25 cellular contexts compared by ENCODE assay signal in genomic region chr2:240200230-240201051, GRCh38. TPM values are rescaled to one million over a fixed set of nuclear protein-coding genes. Genes with fewer than 3 reads are reported as not detected.
DNase-seq lines count a peak whose midpoint lies in the region; ATAC-seq, FAIRE-seq and TF ChIP-seq lines count a peak whose summit lies in the region.
"Had no signal": no experiment of that assay in that cellular context is flagged by ENCODE, and none has a peak within 500 bp of the region (broad histone marks: within the 10 kb centered on the region; RNA-seq: fewer than 3 reads in every experiment).

No MANE protein-coding gene starts in this region.

- H3K4me1 ChIP-seq in right atrium auricular region = peaks cover 0 to 7% of the 10 kb centered on the region in 2 donors

- H3K4me3 Mint-ChIP-seq in natural killer cell (peak overlapping the region; percentile 80), nephron progenitor cell (no peak overlapping the region)
- H3K4me3 Mint-ChIP-seq in activated T-helper 1 cell treated with anti-CD3 and anti-CD28 coated beads, Interleukin-12 subunit alpha, Interleukin-12 subunit beta, Interleukin-2, Interleukin-4 antibody, amounts not matched to agents 30 ng/mL and 10 ng/mL and 1 ng/mL, durations not matched to agents 14 hours and 24 hours and 36 hours = no peak overlapping the region
- H3K4me3 Mint-ChIP-seq: activated naive CD8-positive, alpha-beta T cell had no signal

- DNase-seq in Right ventricle myocardium superior (no peak), right atrium auricular region (ENCODE audit: low spot score) (no peak), fibroblast of pulmonary artery (ENCODE audit: low read depth) (peak; percentile 53), natural killer cell (peak; percentile 7), urothelium cell line (ENCODE audit: low spot score) (no peak), nephron progenitor cell (no peak), medulla oblongata (ENCODE audit: extremely low spot score) (no peak)
- DNase-seq in activated T-helper 1 cell treated with anti-CD3 and anti-CD28 coated beads, Interleukin-12 subunit alpha, Interleukin-12 subunit beta, Interleukin-2, Interleukin-4 antibody, amounts not matched to agents 30 ng/mL and 10 ng/mL and 1 ng/mL, durations not matched to agents 14 hours and 24 hours and 36 hours (ENCODE audit: low spot score) = no peak
- DNase-seq: activated CD4-positive, alpha-beta T cell treated with anti-CD3 and anti-CD28 coated beads for 1 hour; COR-L47; effector CD4-positive, alpha-beta T cell; mammary epithelial cell; NCI-H2029; NCI-H69; occipital lobe; stimulated activated CD4-positive, alpha-beta T cell treated with anti-CD3 and anti-CD28 coated beads, Interleukin-12 subunit alpha, Interleukin-12 subunit beta, amount 100 ng/mL, for 4 hours; stimulated activated naive CD8-positive, alpha-beta T cell treated with anti-CD3 and anti-CD28 coated beads, Interleukin-15, Interleukin-2, amounts not matched to agents 100 U/mL and 50 U/mL, for 24 hours had no signal

- H3K27me3 Mint-ChIP-seq in natural killer cell (ENCODE audit: low read depth in 2 of 2) (peaks cover 15 to 23% of the 10 kb centered on the region in 2 donors), nephron progenitor cell (ENCODE audit: low read depth, poor library complexity) (peaks cover 10% of the 10 kb centered on the region)
- H3K27me3 Mint-ChIP-seq in activated T-helper 1 cell treated with anti-CD3 and anti-CD28 coated beads, Interleukin-12 subunit alpha, Interleukin-12 subunit beta, Interleukin-2, Interleukin-4 antibody, amounts not matched to agents 30 ng/mL and 10 ng/mL and 1 ng/mL, durations not matched to agents 14 hours and 24 hours and 36 hours (ENCODE audit: insufficient read depth) = peaks cover 4% of the 10 kb centered on the region

- TF ChIP-seq CTCF in right atrium auricular region (IDR thresholded peaks at IDR 0.05) = no peak
- no peak for TF ChIP-seq CTCF in fibroblast of pulmonary artery (IDR thresholded peaks at IDR 0.05; ENCODE audit: low read length, missing control alignments)
- no peak for TF ChIP-seq CTCF in natural killer cell (IDR thresholded peaks at IDR 0.05)
- TF ChIP-seq CTCF in nephron progenitor cell (IDR thresholded peaks at IDR 0.05) = no peak

- intact Hi-C loops in Right ventricle myocardium superior (cut with DNase I) = no loop called here
- intact Hi-C loops in natural killer cell (cut with micrococcal nuclease) = no loop called here
- intact Hi-C loops in activated T-helper 1 cell treated with anti-CD3 and anti-CD28 coated beads, Interleukin-12 subunit alpha, Interleukin-12 subunit beta, Interleukin-2, Interleukin-4 antibody, amounts not matched to agents 30 ng/mL and 10 ng/mL and 1 ng/mL, durations not matched to agents 14 hours and 24 hours and 36 hours (cut with micrococcal nuclease) = no loop called here

- H3K4me3 ChIP-seq in right atrium auricular region = no peak overlapping the region
- no peak overlapping the region for H3K4me3 ChIP-seq in fibroblast of pulmonary artery (replicated peaks; ENCODE audit: low read depth, low read length)
- H3K4me3 ChIP-seq: GM12878 had no signal

- H3K4me1 Mint-ChIP-seq in natural killer cell = peaks cover 20 to 21% of the 10 kb centered on the region in 2 donors
- peaks cover 6% of the 10 kb centered on the region for H3K4me1 Mint-ChIP-seq in activated T-helper 1 cell treated with anti-CD3 and anti-CD28 coated beads, Interleukin-12 subunit alpha, Interleukin-12 subunit beta, Interleukin-2, Interleukin-4 antibody, amounts not matched to agents 30 ng/mL and 10 ng/mL and 1 ng/mL, durations not matched to agents 14 hours and 24 hours and 36 hours (ENCODE audit: low read depth)
- H3K4me1 Mint-ChIP-seq in nephron progenitor cell = peaks cover 34% of the 10 kb centered on the region

- FAIRE-seq in urothelium cell line (lab: Jason Lieb, UNC) = peak; percentile 17
- FAIRE-seq: bronchial epithelial cell, GM12878 had no signal

- peak overlapping the region in 1 of 2 donors; percentile 51 for H3K27ac Mint-ChIP-seq in natural killer cell
- no peak overlapping the region for H3K27ac Mint-ChIP-seq in activated T-helper 1 cell treated with anti-CD3 and anti-CD28 coated beads, Interleukin-12 subunit alpha, Interleukin-12 subunit beta, Interleukin-2, Interleukin-4 antibody, amounts not matched to agents 30 ng/mL and 10 ng/mL and 1 ng/mL, durations not matched to agents 14 hours and 24 hours and 36 hours
- H3K27ac Mint-ChIP-seq in nephron progenitor cell = no peak overlapping the region
- H3K27ac Mint-ChIP-seq: activated naive CD8-positive, alpha-beta T cell had no signal

- H3K9me3 Mint-ChIP-seq in natural killer cell (no peaks in the 10 kb centered on the region), nephron progenitor cell (peaks cover 10% of the 10 kb centered on the region)
- H3K9me3 Mint-ChIP-seq in activated T-helper 1 cell treated with anti-CD3 and anti-CD28 coated beads, Interleukin-12 subunit alpha, Interleukin-12 subunit beta, Interleukin-2, Interleukin-4 antibody, amounts not matched to agents 30 ng/mL and 10 ng/mL and 1 ng/mL, durations not matched to agents 14 hours and 24 hours and 36 hours = no peaks in the 10 kb centered on the region

- H3K36me3 ChIP-seq in right atrium auricular region = no peaks in the 10 kb centered on the region

- no peaks in the 10 kb centered on the region for H3K9me3 ChIP-seq in right atrium auricular region

- no peaks in the 10 kb centered on the region for H3K27me3 ChIP-seq in right atrium auricular region

- ATAC-seq in Right ventricle myocardium superior (ENCODE audit: poor library complexity) (peak; percentile 30), natural killer cell (peak; percentile 56 to 89 (median 59))
- ATAC-seq: GM12878; stimulated activated naive CD8-positive, alpha-beta T cell treated with anti-CD3 and anti-CD28 coated beads, Interleukin-15, Interleukin-2, amounts not matched to agents 100 U/mL and 50 U/mL, for 24 hours had no signal

- H3K36me3 Mint-ChIP-seq in natural killer cell (no peaks in the 10 kb centered on the region), nephron progenitor cell (ENCODE audit: low read depth) (no peaks in the 10 kb centered on the region)
- H3K36me3 Mint-ChIP-seq in activated T-helper 1 cell treated with anti-CD3 and anti-CD28 coated beads, Interleukin-12 subunit alpha, Interleukin-12 subunit beta, Interleukin-2, Interleukin-4 antibody, amounts not matched to agents 30 ng/mL and 10 ng/mL and 1 ng/mL, durations not matched to agents 14 hours and 24 hours and 36 hours (ENCODE audit: low read depth) = peaks cover 2% of the 10 kb centered on the region
- H3K36me3 Mint-ChIP-seq: activated naive CD8-positive, alpha-beta T cell had no signal

- H3K27ac ChIP-seq in right atrium auricular region = no peak overlapping the region
- H3K27ac ChIP-seq: RWPE1 had no signal

RNA-seq across cellular contexts. Expression of gene OTOS, which starts 60.0 kb away (rescaled TPM):
- total RNA-seq in Right ventricle myocardium superior = not detected
- total RNA-seq in right atrium auricular region = not detected
- total RNA-seq in natural killer cell = not detected
- total RNA-seq in activated T-helper 1 cell treated with anti-CD3 and anti-CD28 coated beads, Interleukin-12 subunit alpha, Interleukin-12 subunit beta, Interleukin-2, Interleukin-4 antibody, amounts not matched to agents 30 ng/mL and 10 ng/mL and 1 ng/mL, durations not matched to agents 14 hours and 24 hours and 36 hours = not detected in 2 replicates
- total RNA-seq: bronchial epithelial cell; GM12878; H4; HT-29; mammary epithelial cell; MCF 10A; T-helper 1 cell treated with Interleukin-12 subunit alpha and Interleukin-12 subunit beta and Interleukin-4 antibody, amounts not matched to agents 30 ng/mL and 1 ng/mL, for 36 hours had no signal

Comparison
In these comparisons a context has a peak if more than half of its experiments do, and no peak if none do; other contexts are left out.
1. DNase-seq: peak in fibroblast of pulmonary artery (single experiment) and natural killer cell (single experiment); none in Right ventricle myocardium superior (single experiment), right atrium auricular region (single experiment), urothelium cell line (single experiment), activated T-helper 1 cell treated with anti-CD3 and anti-CD28 coated beads, Interleukin-12 subunit alpha, Interleukin-12 subunit beta, Interleukin-2, Interleukin-4 antibody, amounts not matched to agents 30 ng/mL and 10 ng/mL and 1 ng/mL, durations not matched to agents 14 hours and 24 hours and 36 hours (single experiment), nephron progenitor cell (single experiment) and medulla oblongata (single experiment).